Comparison of ENCODE assay signal across 34 cellular contexts in the genomic region with DNA sequence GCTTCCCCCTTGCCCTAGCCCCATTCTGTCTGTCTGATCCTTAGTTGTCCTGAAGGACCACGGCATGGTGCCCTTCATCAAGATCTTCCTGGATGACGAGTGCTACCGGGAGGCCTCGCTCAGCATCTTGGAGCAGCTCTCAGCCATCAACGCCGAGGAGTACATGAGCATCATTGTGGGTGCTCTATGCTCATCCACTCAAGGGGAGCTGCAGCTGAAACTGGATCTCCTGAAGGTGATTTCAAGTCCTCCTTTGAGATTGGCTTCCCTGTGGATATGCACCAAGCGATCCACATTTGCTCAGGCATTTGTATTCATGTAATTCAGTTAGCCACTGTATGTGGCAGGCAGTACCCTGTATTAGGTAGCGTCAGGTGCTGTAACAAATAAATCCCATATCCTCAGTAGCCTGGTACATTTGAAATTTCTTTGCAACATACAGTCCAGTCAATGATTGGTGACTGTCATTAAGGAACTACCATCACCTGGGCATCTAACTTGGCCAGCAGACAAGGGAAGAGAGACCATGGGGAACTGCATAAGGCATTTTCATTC. TPM values are rescaled to one million over a fixed set of nuclear protein-coding genes. Genes with fewer than 3 reads are reported as not detected.
"Had no signal": no experiment of that assay in that cellular context is flagged by ENCODE, and none has a peak within 500 bp of the region (broad histone marks: within the 10 kb centered on the region; RNA-seq: fewer than 3 reads in every experiment).

No MANE protein-coding gene starts in this region.

- H3K36me3 ChIP-seq: adrenal gland, cardiac muscle cell, colonic mucosa, gastrocnemius medialis had no signal

- H3K9me3 ChIP-seq: adrenal gland, body of pancreas, colonic mucosa, gastrocnemius medialis had no signal

- H3K27me3 Mint-ChIP-seq: activated CD4-positive, alpha-beta T cell treated with anti-CD3 and anti-CD28 coated beads for 36 hours; activated CD4-positive, alpha-beta T cell treated with anti-CD3 and anti-CD28 coated beads, Interleukin-2, amount 10 ng/mL, durations not matched to agents 24 days and 14 days; activated CD8-positive, alpha-beta memory T cell treated with anti-CD3 and anti-CD28 coated beads, Interleukin-2, amount 10 ng/mL, durations not matched to agents 7 days and 5 days; activated naive CD8-positive, alpha-beta T cell treated with anti-CD3 and anti-CD28 coated beads for 36 hours; dendritic cell treated with granulocyte-macrophage colony-stimulating factor and Interleukin-4, amounts not matched to agents 40 ng/mL and 50 ng/mL, for 4 days had no signal

- H3K9me3 Mint-ChIP-seq: activated CD4-positive, alpha-beta memory T cell treated with anti-CD3 and anti-CD28 coated beads, Interleukin-2, amount 10 ng/mL, durations not matched to agents 7 days and 5 days; activated CD4-positive, alpha-beta T cell treated with anti-CD3 and anti-CD28 coated beads, Interleukin-2, amount 10 ng/mL, durations not matched to agents 24 days and 14 days; activated naive CD4-positive, alpha-beta T cell treated with anti-CD3 and anti-CD28 coated beads for 36 hours; activated naive CD4-positive, alpha-beta T cell treated with anti-CD3 and anti-CD28 coated beads, Interleukin-2, amount 50 U/mL, for 24 hours; activated naive CD8-positive, alpha-beta T cell treated with anti-CD3 and anti-CD28 coated beads for 36 hours; activated naive CD8-positive, alpha-beta T cell treated with anti-CD3 and anti-CD28 coated beads, Interleukin-2, amount 50 U/mL, for 24 hours; activated T-helper 1 cell treated with anti-CD3 and anti-CD28 coated beads, Interleukin-12 subunit alpha, Interleukin-12 subunit beta, Interleukin-2, Interleukin-4 antibody, amounts not matched to agents 30 ng/mL and 10 ng/mL and 1 ng/mL, durations not matched to agents 14 hours and 24 hours and 36 hours; activated T-helper 2 cell treated with anti-CD3 and anti-CD28 coated beads, Interferon-gamma antibody, Interleukin-2, Interleukin-4, amounts not matched to agents 10 μg/mL and 5 μg/mL and 100 μg/mL, durations not matched to agents 14 hours and 24 hours and 36 hours; dendritic cell treated with granulocyte-macrophage colony-stimulating factor and Interleukin-4, amounts not matched to agents 40 ng/mL and 50 ng/mL, for 4 days; endodermal cell had no signal

- ATAC-seq: activated CD4-positive, alpha-beta T cell treated with anti-CD3 and anti-CD28 coated beads for 36 hours; activated CD8-positive, alpha-beta memory T cell treated with anti-CD3 and anti-CD28 coated beads, Interleukin-2, amount 10 ng/mL, durations not matched to agents 7 days and 5 days; activated naive CD8-positive, alpha-beta T cell treated with anti-CD3 and anti-CD28 coated beads, Interleukin-2, amount 50 U/mL, for 24 hours; body of pancreas; esophagus mucosa; foreskin keratinocyte; gastrocnemius medialis had no signal

- H3K4me3 Mint-ChIP-seq: activated CD4-positive, alpha-beta memory T cell treated with anti-CD3 and anti-CD28 coated beads, Interleukin-2, amount 10 ng/mL, durations not matched to agents 7 days and 5 days; activated CD4-positive, alpha-beta T cell treated with anti-CD3 and anti-CD28 coated beads for 36 hours; activated CD4-positive, alpha-beta T cell treated with anti-CD3 and anti-CD28 coated beads, Interleukin-2, amount 10 ng/mL, durations not matched to agents 24 days and 14 days; activated CD8-positive, alpha-beta memory T cell treated with anti-CD3 and anti-CD28 coated beads, Interleukin-2, amount 10 ng/mL, durations not matched to agents 7 days and 5 days; activated naive CD4-positive, alpha-beta T cell treated with anti-CD3 and anti-CD28 coated beads for 36 hours; activated naive CD4-positive, alpha-beta T cell treated with anti-CD3 and anti-CD28 coated beads, Interleukin-2, amount 50 U/mL, for 24 hours; activated naive CD8-positive, alpha-beta T cell treated with anti-CD3 and anti-CD28 coated beads for 36 hours; activated naive CD8-positive, alpha-beta T cell treated with anti-CD3 and anti-CD28 coated beads, Interleukin-2, amount 50 U/mL, for 24 hours; activated T-helper 1 cell treated with anti-CD3 and anti-CD28 coated beads, Interleukin-12 subunit alpha, Interleukin-12 subunit beta, Interleukin-2, Interleukin-4 antibody, amounts not matched to agents 30 ng/mL and 10 ng/mL and 1 ng/mL, durations not matched to agents 14 hours and 24 hours and 36 hours; dendritic cell treated with granulocyte-macrophage colony-stimulating factor and Interleukin-4, amounts not matched to agents 40 ng/mL and 50 ng/mL, for 4 days; endodermal cell had no signal

- H3K4me1 Mint-ChIP-seq: activated CD4-positive, alpha-beta memory T cell treated with anti-CD3 and anti-CD28 coated beads, Interleukin-2, amount 10 ng/mL, durations not matched to agents 7 days and 5 days; activated CD4-positive, alpha-beta T cell treated with anti-CD3 and anti-CD28 coated beads for 36 hours; activated CD4-positive, alpha-beta T cell treated with anti-CD3 and anti-CD28 coated beads, Interleukin-2, amount 10 ng/mL, durations not matched to agents 24 days and 14 days; activated CD8-positive, alpha-beta memory T cell treated with anti-CD3 and anti-CD28 coated beads, Interleukin-2, amount 10 ng/mL, durations not matched to agents 7 days and 5 days; activated naive CD4-positive, alpha-beta T cell treated with anti-CD3 and anti-CD28 coated beads, Interleukin-2, amount 50 U/mL, for 24 hours; activated naive CD8-positive, alpha-beta T cell treated with anti-CD3 and anti-CD28 coated beads for 36 hours; activated naive CD8-positive, alpha-beta T cell treated with anti-CD3 and anti-CD28 coated beads, Interleukin-2, amount 50 U/mL, for 24 hours had no signal

- H3K4me1 ChIP-seq: adrenal gland, body of pancreas, colonic mucosa, gastrocnemius medialis had no signal

- H3K4me3 ChIP-seq: adrenal gland, body of pancreas, cardiac muscle cell, colonic mucosa, dorsolateral prefrontal cortex, gastrocnemius medialis had no signal

- H3K27ac ChIP-seq: adrenal gland, body of pancreas, cardiac muscle cell, colonic mucosa, dorsolateral prefrontal cortex, foreskin keratinocyte, gastrocnemius medialis had no signal

- H3K27me3 ChIP-seq: adrenal gland, body of pancreas, cardiac muscle cell, foreskin keratinocyte, gastrocnemius medialis had no signal

- H3K27ac Mint-ChIP-seq: activated CD4-positive, alpha-beta memory T cell treated with anti-CD3 and anti-CD28 coated beads, Interleukin-2, amount 10 ng/mL, durations not matched to agents 7 days and 5 days; activated CD4-positive, alpha-beta T cell treated with anti-CD3 and anti-CD28 coated beads for 36 hours; activated CD4-positive, alpha-beta T cell treated with anti-CD3 and anti-CD28 coated beads, Interleukin-2, amount 10 ng/mL, durations not matched to agents 24 days and 14 days; activated CD8-positive, alpha-beta memory T cell treated with anti-CD3 and anti-CD28 coated beads, Interleukin-2, amount 10 ng/mL, durations not matched to agents 7 days and 5 days; activated naive CD4-positive, alpha-beta T cell treated with anti-CD3 and anti-CD28 coated beads for 36 hours; activated naive CD4-positive, alpha-beta T cell treated with anti-CD3 and anti-CD28 coated beads, Interleukin-2, amount 50 U/mL, for 24 hours; activated naive CD8-positive, alpha-beta T cell treated with anti-CD3 and anti-CD28 coated beads for 36 hours; activated naive CD8-positive, alpha-beta T cell treated with anti-CD3 and anti-CD28 coated beads, Interleukin-2, amount 50 U/mL, for 24 hours; activated T-helper 1 cell treated with anti-CD3 and anti-CD28 coated beads, Interleukin-12 subunit alpha, Interleukin-12 subunit beta, Interleukin-2, Interleukin-4 antibody, amounts not matched to agents 30 ng/mL and 10 ng/mL and 1 ng/mL, durations not matched to agents 14 hours and 24 hours and 36 hours; activated T-helper 2 cell treated with anti-CD3 and anti-CD28 coated beads, Interferon-gamma antibody, Interleukin-2, Interleukin-4, amounts not matched to agents 10 μg/mL and 5 μg/mL and 100 μg/mL, durations not matched to agents 14 hours and 24 hours and 36 hours; dendritic cell treated with granulocyte-macrophage colony-stimulating factor and Interleukin-4, amounts not matched to agents 40 ng/mL and 50 ng/mL, for 4 days; endodermal cell had no signal

- DNase-seq: activated CD4-positive, alpha-beta memory T cell treated with anti-CD3 and anti-CD28 coated beads, Interleukin-2, amount 10 ng/mL, durations not matched to agents 7 days and 5 days; activated CD4-positive, alpha-beta T cell treated with anti-CD3 and anti-CD28 coated beads for 36 hours; activated CD4-positive, alpha-beta T cell treated with anti-CD3 and anti-CD28 coated beads, Interleukin-2, amount 10 ng/mL, durations not matched to agents 24 days and 14 days; activated CD4-positive, CD25-positive, alpha-beta regulatory T cell; activated CD4-positive, CD25-positive, alpha-beta regulatory T cell treated with anti-CD3 and anti-CD28 coated beads, Interleukin-2, amount 50 U/mL, for 72 hours; activated CD8-positive, alpha-beta memory T cell treated with anti-CD3 and anti-CD28 coated beads, Interleukin-2, amount 10 ng/mL, durations not matched to agents 7 days and 5 days; activated CD8-positive, alpha-beta memory T cell treated with anti-CD3 and anti-CD28 coated beads, Interleukin-2, amount 50 U/mL, for 4 hours; activated effector memory CD4-positive, alpha-beta T cell treated with anti-CD3 and anti-CD28 coated beads, Interleukin-2, amount 50 U/mL, for 16 hours; activated naive CD4-positive, alpha-beta T cell treated with anti-CD3 and anti-CD28 coated beads for 36 hours; activated naive CD8-positive, alpha-beta T cell treated with anti-CD3 and anti-CD28 coated beads for 36 hours; activated naive CD8-positive, alpha-beta T cell treated with anti-CD3 and anti-CD28 coated beads, Interleukin-2, amount 50 U/mL, for 24 hours; activated T-cell treated with anti-CD3 and anti-CD28 coated beads, Interleukin-2, amount 50 U/mL, for 1 hour; activated T-cell treated with anti-CD3 and anti-CD28 coated beads, Interleukin-2, amount 50 U/mL, for 48 hours; adrenal gland; amygdala; aorta; body of pancreas; central memory CD4-positive, alpha-beta T cell; cerebellar nuclear complex; colonic mucosa; dorsolateral prefrontal cortex; effector memory CD4-positive, alpha-beta T cell; endodermal cell; foreskin keratinocyte; gastrocnemius medialis; glutamatergic neuron; T-helper 2 cell had no signal

- H3K36me3 Mint-ChIP-seq: activated CD8-positive, alpha-beta memory T cell treated with anti-CD3 and anti-CD28 coated beads, Interleukin-2, amount 10 ng/mL, durations not matched to agents 7 days and 5 days; activated naive CD4-positive, alpha-beta T cell treated with anti-CD3 and anti-CD28 coated beads, Interleukin-2, amount 50 U/mL, for 24 hours; activated naive CD8-positive, alpha-beta T cell treated with anti-CD3 and anti-CD28 coated beads for 36 hours had no signal

RNA-seq across cellular contexts. Expression of gene WDFY4, which starts 51.2 kb away (rescaled TPM):
- total RNA-seq: cardiac muscle cell, endodermal cell, epithelial cell of proximal tubule had no signal
- polyA plus RNA-seq: cardiac muscle cell, foreskin keratinocyte had no signal
